Comparison of ENCODE assay signal across 1 cellular context in genomic region chr10:98414932-98415709, GRCh38.
TF ChIP-seq lines count a peak whose summit lies in the region.

Gene PYROXD2 (minus strand): TSS chr10:98415182. CDS start chr10:98415135, 47 bp downstream.

TF ChIP-seq in HepG2, 621 proteins besides CTCF, POLR2A, EP300 and RAD21 (continued from another document and continues in another):
- no peak for TF ChIP-seq GPBP1L1 (CRISPR knock-in tag; IDR thresholded peaks at IDR 0.05)
- TF ChIP-seq E2F2 (CRISPR knock-in tag; IDR thresholded peaks at IDR 0.05; ENCODE audit: borderline replicate concordance) = no peak
- peak; percentile 92 for TF ChIP-seq AGO2 (optimal IDR thresholded peaks at IDR 0.05; ENCODE audit: low read depth, low read length)
- TF ChIP-seq ZBTB7A (CRISPR knock-in tag; IDR thresholded peaks at IDR 0.05) = no peak
- TF ChIP-seq ZNF318 (CRISPR knock-in tag; IDR thresholded peaks at IDR 0.05) = peak; percentile 62; the same call in 1 of the 2 replicates
- TF ChIP-seq HMG20B (CRISPR knock-in tag; conservative IDR thresholded peaks at IDR 0.05) = 0 out of 2 replicates have a peak, but pooled peaks have one; percentile 6
- no peak for TF ChIP-seq ZNF652 (CRISPR knock-in tag; IDR thresholded peaks at IDR 0.05; ENCODE audit: borderline replicate concordance, low read depth)
- TF ChIP-seq YEATS2 (CRISPR knock-in tag; IDR thresholded peaks at IDR 0.05; ENCODE audit: borderline replicate concordance) = peak; percentile 70
- no peak for TF ChIP-seq PAX8 (CRISPR knock-in tag; IDR thresholded peaks at IDR 0.05; ENCODE audit: borderline replicate concordance)
- TF ChIP-seq ZNF160 (CRISPR knock-in tag; IDR thresholded peaks at IDR 0.05) = peak; percentile 94
- no peak for TF ChIP-seq PLRG1 (conservative IDR thresholded peaks at IDR 0.05)
- no peak for TF ChIP-seq ZNF775 (CRISPR knock-in tag; IDR thresholded peaks at IDR 0.05; ENCODE audit: borderline replicate concordance)
- peak; percentile 63 for TF ChIP-seq SRSF1 (optimal IDR thresholded peaks at IDR 0.05; ENCODE audit: low read depth, low read length)
- TF ChIP-seq ZNF709 (CRISPR knock-in tag; IDR thresholded peaks at IDR 0.05) = peak; percentile 75; the same call in 1 of the 2 replicates
- peak; percentile 67 for TF ChIP-seq PITX1 (CRISPR knock-in tag; IDR thresholded peaks at IDR 0.05)
- TF ChIP-seq BCL3 (CRISPR knock-in tag; IDR thresholded peaks at IDR 0.05) = 0 out of 2 replicates have a peak, but pooled peaks have one; percentile 41
- TF ChIP-seq STAT6 (CRISPR knock-in tag; IDR thresholded peaks at IDR 0.05; ENCODE audit: borderline replicate concordance) = peak; percentile 28; the same call in 1 of the 2 replicates
- no peak for TF ChIP-seq ZNF790 (CRISPR knock-in tag; IDR thresholded peaks at IDR 0.05; ENCODE audit: borderline replicate concordance)
- peak; percentile 49 for TF ChIP-seq GATAD2A (CRISPR knock-in tag; IDR thresholded peaks at IDR 0.05)
- TF ChIP-seq ZBTB43 (CRISPR knock-in tag; conservative IDR thresholded peaks at IDR 0.05) = 0 out of 2 replicates have a peak, but pooled peaks have one; percentile 60
- TF ChIP-seq ERF (CRISPR knock-in tag; IDR thresholded peaks at IDR 0.05) = peak; percentile 85
- TF ChIP-seq PHF5A (CRISPR knock-in tag; IDR thresholded peaks at IDR 0.05; ENCODE audit: low read depth, unreplicated experiment) = peak; percentile 33
- TF ChIP-seq ZFX (CRISPR knock-in tag; IDR thresholded peaks at IDR 0.05; ENCODE audit: low read depth) = peak; percentile 99
- peak; percentile 84 for TF ChIP-seq ZMYM3 (CRISPR knock-in tag; IDR thresholded peaks at IDR 0.05)
- no peak for TF ChIP-seq ATF4 (CRISPR knock-in tag; IDR thresholded peaks at IDR 0.05)
- TF ChIP-seq HIVEP1 (CRISPR knock-in tag; IDR thresholded peaks at IDR 0.05) = 0 out of 2 replicates have a peak, but pooled peaks have one; percentile 45
- peak; percentile 77 for TF ChIP-seq MAZ (IDR thresholded peaks at IDR 0.05; ENCODE audit: borderline replicate concordance, low read depth, low read length)
- TF ChIP-seq MAZ (CRISPR knock-in tag; IDR thresholded peaks at IDR 0.05; ENCODE audit: low read depth) = peak; percentile 74
- TF ChIP-seq RELA (CRISPR knock-in tag; IDR thresholded peaks at IDR 0.05) = no peak
- peak; percentile 14 for TF ChIP-seq HNRNPLL (IDR thresholded peaks at IDR 0.05; ENCODE audit: low read depth, low read length, poor library complexity, severe bottlenecking)
- 0 out of 2 replicates have a peak, but pooled peaks have one; percentile 62 for TF ChIP-seq ZNF713 (CRISPR knock-in tag; IDR thresholded peaks at IDR 0.05)
- TF ChIP-seq PHF21A (CRISPR knock-in tag; IDR thresholded peaks at IDR 0.05) = peak; percentile 54; the same call in 1 of the 2 replicates
- peak; percentile 53 for TF ChIP-seq PAXIP1 (CRISPR knock-in tag; conservative IDR thresholded peaks at IDR 0.05)
